8 cellular contexts compared by ENCODE assay signal in the genomic region with DNA sequence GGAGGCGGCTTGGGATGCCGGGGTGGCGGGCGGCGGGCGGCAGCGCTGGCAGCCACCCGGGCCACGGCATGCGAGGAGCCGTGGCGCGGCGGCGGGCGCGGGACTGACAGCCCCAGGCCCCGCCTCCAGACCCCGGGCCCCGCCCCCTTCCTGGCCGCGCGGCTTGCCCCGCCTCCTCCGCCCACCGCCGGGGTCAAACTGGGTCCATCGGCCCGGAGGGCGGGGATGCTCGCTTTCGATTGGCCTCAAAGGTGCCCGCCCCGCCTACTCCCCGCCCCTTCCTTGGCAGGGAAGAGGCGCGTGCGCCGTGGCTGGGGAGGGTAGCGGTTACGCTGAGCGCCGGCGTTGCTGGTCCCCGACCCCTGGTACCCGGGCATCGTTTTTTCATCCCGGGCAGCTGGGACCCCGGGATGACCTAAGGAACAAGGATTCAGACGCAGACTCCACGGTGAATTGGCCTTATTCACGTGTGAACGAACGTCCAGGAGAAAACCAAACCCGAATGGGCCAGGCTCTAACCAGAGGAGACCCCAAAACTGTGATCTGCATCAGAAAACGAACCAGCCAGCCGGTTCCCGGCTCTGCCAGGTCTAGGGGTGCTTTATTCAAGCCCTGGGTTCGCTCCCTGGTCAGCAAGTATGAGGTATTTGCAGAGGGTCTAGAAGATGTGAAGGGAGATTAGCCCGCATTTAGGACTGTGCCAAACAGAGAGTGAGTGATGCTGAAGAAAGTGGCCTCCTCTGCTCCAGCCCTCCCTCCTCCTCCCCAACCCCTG.
A peak's percentile ranks its signal among the peaks of the same experiment; 100 is the strongest.
DNase-seq lines count a peak whose midpoint lies in the region; ATAC-seq and TF ChIP-seq lines count a peak whose summit lies in the region.

No MANE protein-coding gene starts in this region.

- H3K4me1 ChIP-seq in hepatocyte (ENCODE audit: insufficient read depth) (no peaks in the 10 kb centered on the region), rectal smooth muscle tissue (ENCODE audit: control insufficient read depth, insufficient read depth, low read length) (no peaks in the 10 kb centered on the region), aorta (ENCODE audit: control insufficient read depth in 1 of 2, insufficient read depth in 2 of 2, low read length in 2 of 2) (peaks cover 0 to 4% of the 10 kb centered on the region in 2 donors)

- H3K27me3 ChIP-seq in hepatocyte (peaks cover 24% of the 10 kb centered on the region), rectal smooth muscle tissue (ENCODE audit: control insufficient read depth, insufficient read depth, low read length) (no peaks in the 10 kb centered on the region), aorta (ENCODE audit: control insufficient read depth in 1 of 2, insufficient read depth in 2 of 2, low read length in 1 of 2) (no peaks in the 10 kb centered on the region)

- no peak for TF ChIP-seq CTCF in astrocyte of the cerebellum (IDR thresholded peaks at IDR 0.05; ENCODE audit: low read depth, low read length, missing control alignments)
- no peak for TF ChIP-seq CTCF in hepatocyte (IDR thresholded peaks at IDR 0.05; ENCODE audit: poor library complexity)

- no peaks in the 10 kb centered on the region for H3K9me2 ChIP-seq in hepatocyte (replicated peaks; ENCODE audit: insufficient read depth)

- H3K9me3 ChIP-seq in hepatocyte (ENCODE audit: low read depth): no peaks in the 10 kb centered on the region
- H3K9me3 ChIP-seq in aorta (ENCODE audit: control insufficient read depth, low read length): no peaks in the 10 kb centered on the region

- H2AFZ ChIP-seq in hepatocyte: peak overlapping the region; percentile 96

- H3K36me3 Mint-ChIP-seq in T-helper 2 cell treated with Interferon-gamma antibody and Interleukin-4, amounts not matched to agents 5 μg/mL and 100 μg/mL, for 36 hours (ENCODE audit: low read depth): no peaks in the 10 kb centered on the region

- DNase-seq in NCI-H1694 treated with DMSO at 0.1 percent for 48 hours (lab: John Stamatoyannopoulos, UW) (peak; percentile 89), astrocyte of the cerebellum (ENCODE audit: low read depth) (peak; percentile 81), hepatocyte (ENCODE audit: low spot score) (peak; percentile 97), aorta (peak; percentile 98 to 99)
- DNase-seq in T-helper 2 cell treated with Interferon-gamma antibody and Interleukin-4, amounts not matched to agents 5 μg/mL and 100 μg/mL, for 36 hours (ENCODE audit: low spot score): peak; percentile 95

- H4K20me1 ChIP-seq in hepatocyte (ENCODE audit: insufficient read depth, poor library complexity, severe bottlenecking): no peaks in the 10 kb centered on the region

- intact Hi-C loops in aorta (cut with DNase I): loop anchor here in 1 of 2 donors (2.0 to 5.0 kb wide), 2 partner anchors 371 to 459 kb away; no protein-coding TSS in a partner anchor

- peak overlapping the region; percentile 95 for H3K4me2 ChIP-seq in hepatocyte

- peak overlapping the region; percentile 59 for H3K9ac ChIP-seq in rectal smooth muscle tissue (ENCODE audit: low read length)

- ATAC-seq in GM18508 (IDR thresholded peaks at IDR 0.05; ENCODE audit: insufficient read depth, unreplicated experiment) (peak; percentile 43), HG02970 (IDR thresholded peaks at IDR 0.05; ENCODE audit: low FRiP score, unreplicated experiment) (peak; percentile 97), aorta (ENCODE audit: low FRiP score) (peak; percentile 97)

- H3K4me3 ChIP-seq in astrocyte of the cerebellum (ENCODE audit: low read depth, low read length) (peak overlapping the region; percentile 69), hepatocyte (peak overlapping the region; percentile 14), rectal smooth muscle tissue (ENCODE audit: low read length) (peak overlapping the region; percentile 83), aorta (ENCODE audit: low read length in 2 of 2) (peak overlapping the region; percentile 69 to 92)

- in situ Hi-C loops in astrocyte of the cerebellum (cut with HindIII; ENCODE audit: low sequenced_read_pairs): no loop called here

- H3K27me3 Mint-ChIP-seq in T-helper 2 cell treated with Interferon-gamma antibody and Interleukin-4, amounts not matched to agents 5 μg/mL and 100 μg/mL, for 36 hours (ENCODE audit: low read depth): peaks cover 22% of the 10 kb centered on the region

- WGBS in hepatocyte (ENCODE audit: low lambda C conversion rate, missing lambda C conversion rate): 3% methylated on average over 25 of the region's 60 CpGs
- WGBS in aorta, 2 donors: 1% methylated on average over 34 to 60 of the region's 60 CpGs

- peaks cover 21% of the 10 kb centered on the region for H3K4me1 Mint-ChIP-seq in T-helper 2 cell treated with Interferon-gamma antibody and Interleukin-4, amounts not matched to agents 5 μg/mL and 100 μg/mL, for 36 hours (ENCODE audit: low read depth)

- H3K27ac Mint-ChIP-seq in T-helper 2 cell treated with Interferon-gamma antibody and Interleukin-4, amounts not matched to agents 5 μg/mL and 100 μg/mL, for 36 hours: no peak overlapping the region

- H3K27ac ChIP-seq in hepatocyte (no peak overlapping the region), rectal smooth muscle tissue (ENCODE audit: low read depth, low read length) (no peak overlapping the region), aorta (ENCODE audit: low read depth in 1 of 2, low read length in 2 of 2) (no peak overlapping the region)

- no peaks in the 10 kb centered on the region for H3K36me3 ChIP-seq in hepatocyte (replicated peaks; ENCODE audit: insufficient read depth, low read depth)
- H3K36me3 ChIP-seq in rectal smooth muscle tissue (ENCODE audit: control insufficient read depth, insufficient read depth, low read length): no peaks in the 10 kb centered on the region
- H3K36me3 ChIP-seq in aorta (ENCODE audit: control insufficient read depth in 1 of 2, insufficient read depth in 2 of 2, low read length in 1 of 2): no peaks in the 10 kb centered on the region

- no peaks in the 10 kb centered on the region for H3K79me2 ChIP-seq in hepatocyte

- peak overlapping the region; percentile 81 for H3K4me3 Mint-ChIP-seq in T-helper 2 cell treated with Interferon-gamma antibody and Interleukin-4, amounts not matched to agents 5 μg/mL and 100 μg/mL, for 36 hours

- no peaks in the 10 kb centered on the region for H3K9me3 Mint-ChIP-seq in T-helper 2 cell treated with Interferon-gamma antibody and Interleukin-4, amounts not matched to agents 5 μg/mL and 100 μg/mL, for 36 hours

Comparison
In these comparisons a context has a peak if more than half of its experiments do, and no peak if none do; other contexts are left out.
1. ATAC-seq: peak in every context shown above with its lines; median percentile 97 in HG02970; 97 in aorta; 43 in GM18508.
2. H3K4me3 ChIP-seq: peak in every context shown above with its lines; median percentile 83 in rectal smooth muscle tissue; 80 in aorta; 69 in astrocyte of the cerebellum; 14 in hepatocyte.